Comparison of ENCODE assay signal across 8 cellular contexts in the genomic region with DNA sequence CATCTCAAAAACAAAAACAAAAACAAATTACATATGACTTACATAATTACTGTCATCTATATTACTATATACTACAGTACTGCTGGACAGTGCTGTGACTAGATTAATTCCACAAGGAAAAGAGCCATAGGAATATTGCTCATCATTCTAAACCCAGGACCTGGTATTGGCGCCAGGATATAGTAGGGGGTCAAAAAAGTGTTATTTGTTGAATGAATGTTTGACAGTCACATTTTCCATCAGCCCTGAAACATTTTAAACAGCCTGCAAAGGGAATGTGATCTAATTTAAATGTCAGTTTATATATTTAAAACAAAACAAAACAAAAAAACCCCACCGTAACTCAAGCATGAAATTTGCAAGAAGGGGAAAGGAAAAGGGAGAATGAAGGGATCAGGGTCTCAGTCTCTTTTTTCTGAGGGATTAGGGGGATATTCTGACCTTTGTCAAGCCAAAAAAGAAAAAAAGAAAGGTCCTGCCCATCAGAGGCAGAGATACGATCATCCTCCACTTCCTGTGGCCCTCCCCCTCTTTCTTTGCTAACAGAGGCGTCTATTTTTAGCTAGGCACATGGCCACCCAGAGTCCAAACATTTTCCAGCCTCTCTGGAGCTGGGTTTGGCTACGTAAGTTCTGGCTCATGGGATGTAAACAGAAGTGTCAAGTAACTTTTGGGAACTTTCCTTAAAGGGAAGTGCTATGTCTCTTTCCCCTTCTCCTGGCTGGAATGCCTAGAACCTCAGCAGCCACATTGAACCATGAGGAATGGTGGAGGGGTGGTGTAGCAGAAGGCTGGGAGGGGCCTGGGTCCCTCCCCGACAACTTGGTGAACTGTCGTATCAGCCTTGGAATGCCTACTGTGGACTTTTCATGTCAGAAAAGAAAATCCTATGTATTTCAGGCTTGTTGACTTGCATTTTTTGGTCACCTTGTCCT. TPM values are rescaled to one million over a fixed set of nuclear protein-coding genes. Genes with fewer than 3 reads are reported as not detected.
DNase-seq lines count a peak whose midpoint lies in the region; ATAC-seq and TF ChIP-seq lines count a peak whose summit lies in the region.

No MANE protein-coding gene starts in this region.

- H3K27ac ChIP-seq in right atrium auricular region (peak overlapping the region; percentile 75 to 84), skeletal muscle tissue (ENCODE audit: low read depth, low read length) (peak overlapping the region; percentile 91)

- TF ChIP-seq CTCF in AG09309 (IDR thresholded peaks at IDR 0.05; ENCODE audit: control insufficient read depth, insufficient read depth, low read depth, low read length, missing control alignments): no peak
- no peak for TF ChIP-seq CTCF in right atrium auricular region (IDR thresholded peaks at IDR 0.05)

- peak overlapping the region; percentile 64 for H3K9ac ChIP-seq in adipocyte (ENCODE audit: low read length)
- H3K9ac ChIP-seq in skeletal muscle tissue (ENCODE audit: low read depth in 1 of 3, low read length in 3 of 3): peak overlapping the region; percentile 0 to 57 (median 25)

- DNase-seq in AG09309 (ENCODE audit: low read depth) (peak; percentile 81), HT1080 (ENCODE audit: low read depth) (peak; percentile 86), adipocyte (ENCODE audit: low read depth) (peak; percentile 94), right atrium auricular region (ENCODE audit: low spot score) (peak; percentile 85)

- H3K27me3 ChIP-seq in adipocyte (replicated peaks; ENCODE audit: control insufficient read depth, insufficient read depth, low read length) (no peaks in the 10 kb centered on the region), right atrium auricular region (no peaks in the 10 kb centered on the region), skeletal muscle tissue (ENCODE audit: control insufficient read depth in 3 of 3, insufficient read depth in 3 of 3, low read length in 3 of 3) (no peaks in the 10 kb centered on the region)

- H3K4me3 ChIP-seq in AG09309 (ENCODE audit: control insufficient read depth, low read depth, low read length) (no peak overlapping the region; the same call in 1 of the 2 replicates), adipocyte (ENCODE audit: low read length) (peak overlapping the region; percentile 59), right atrium auricular region (no peak overlapping the region), skeletal muscle tissue (ENCODE audit: low read length in 3 of 3) (peak overlapping the region; percentile 23 to 57 (median 45))

- ATAC-seq in GM18498 (IDR thresholded peaks at IDR 0.05; ENCODE audit: unreplicated experiment) (no peak), GM18502 (IDR thresholded peaks at IDR 0.05; ENCODE audit: poor library complexity, unreplicated experiment) (no peak), HG03354 (IDR thresholded peaks at IDR 0.05; ENCODE audit: poor library complexity, severe bottlenecking, unreplicated experiment) (no peak)

- H3K4me1 ChIP-seq in adipocyte (ENCODE audit: control insufficient read depth, insufficient read depth, low read length): peaks cover 13% of the 10 kb centered on the region
- H3K4me1 ChIP-seq in right atrium auricular region: peaks cover 0 to 14% of the 10 kb centered on the region in 2 donors
- H3K4me1 ChIP-seq in skeletal muscle tissue (ENCODE audit: control insufficient read depth in 3 of 3, insufficient read depth in 3 of 3, low read length in 3 of 3): peaks cover 23 to 35% (median 31%) of the 10 kb centered on the region in 3 donors

- H3K36me3 ChIP-seq in adipocyte (ENCODE audit: control insufficient read depth, insufficient read depth, low read length, severe bottlenecking) (peaks cover 8% of the 10 kb centered on the region), right atrium auricular region (no peaks in the 10 kb centered on the region), skeletal muscle tissue (ENCODE audit: control insufficient read depth in 3 of 3, insufficient read depth in 3 of 3, low read length in 3 of 3) (peaks cover 0 to 3% (median 0%) of the 10 kb centered on the region in 3 donors)

- H3K9me3 ChIP-seq in adipocyte (ENCODE audit: control insufficient read depth, low read length): no peaks in the 10 kb centered on the region
- H3K9me3 ChIP-seq in right atrium auricular region: no peaks in the 10 kb centered on the region
- no peaks in the 10 kb centered on the region for H3K9me3 ChIP-seq in skeletal muscle tissue (ENCODE audit: control insufficient read depth in 3 of 3, low read length in 3 of 3)

RNA-seq across cellular contexts. Expression of a gene that starts 44.6 kb away (rescaled TPM):
- total RNA-seq in HT1080 (2014; rRNA removed; shearing (Covaris generic)): 22.3 and 28.4 TPM in 2 replicates
- 19.1 and 21.6 TPM in 2 replicates for polyA plus RNA-seq in HT1080 (2015; cell fraction: cytosol; rRNA removed)
- polyA plus RNA-seq in HT1080 (2015; cell fraction: nucleus; rRNA removed): 46.1 and 50.0 TPM in 2 replicates
- total RNA-seq in right atrium auricular region (10 to 100 TPM; 10.5 to 20.4 TPM), skeletal muscle tissue (14.1 TPM)

RNA-seq across cellular contexts. Expression of a gene that starts 58.2 kb away (rescaled TPM):
- 12.0 and 15.8 TPM in 2 replicates for total RNA-seq in HT1080 (2014; rRNA removed; shearing (Covaris generic))
- polyA plus RNA-seq in HT1080 (2015; cell fraction: cytosol; rRNA removed): 14.0 and 16.0 TPM in 2 replicates
- 44.6 and 46.8 TPM in 2 replicates for polyA plus RNA-seq in HT1080 (2015; cell fraction: nucleus; rRNA removed)
- total RNA-seq in right atrium auricular region: 1 to 10 TPM; 6.9 to 8.2 TPM
- 18.8 TPM for total RNA-seq in skeletal muscle tissue

Comparison
In these comparisons a context has a peak if more than half of its experiments do, and no peak if none do; other contexts are left out.
1. H3K4me3 ChIP-seq: peak in adipocyte (single experiment) and skeletal muscle tissue (3 of 3); none in AG09309 (single experiment) and right atrium auricular region (0 of 2).
2. Peak in every context shown above with its lines, with median percentiles within 50 percentile points of each other: DNase-seq.